ENCODE assay signal across 19 cellular contexts in the genomic region with DNA sequence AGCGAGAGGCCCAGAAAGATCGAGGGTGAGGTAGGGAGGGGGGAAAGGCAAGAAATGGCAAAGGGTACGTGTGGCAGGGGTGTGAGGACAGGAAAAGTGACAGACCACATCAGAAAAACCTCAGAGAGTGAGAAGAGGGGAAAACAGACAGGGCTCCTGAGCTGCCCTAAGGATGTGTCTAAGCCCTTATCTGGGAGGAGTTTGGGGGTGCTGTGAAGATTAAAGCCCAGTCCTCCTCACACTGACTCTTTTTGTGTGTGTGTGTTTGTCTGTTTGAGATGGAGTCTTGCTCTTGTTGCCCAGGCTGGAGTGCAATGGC. TPM values are rescaled to one million over a fixed set of nuclear protein-coding genes. Genes with fewer than 3 reads are reported as not detected.
DNase-seq lines count a peak whose midpoint lies in the region; ATAC-seq, FAIRE-seq and TF ChIP-seq lines count a peak whose summit lies in the region.
"Had no signal": no experiment of that assay in that cellular context is flagged by ENCODE, and none has a peak within 500 bp of the region (broad histone marks: within the 10 kb centered on the region; RNA-seq: fewer than 3 reads in every experiment).

No MANE protein-coding gene starts in this region.

- intact Hi-C loops in activated CD4-positive, alpha-beta T cell treated with anti-CD3 and anti-CD28 coated beads for 36 hours (cut with DNase I, micrococcal nuclease) = loop anchor here in 1 of 2 experiments (2.0 kb wide), 1 partner anchor 15 kb away; no protein-coding TSS in a partner anchor
- intact Hi-C loops in pancreas (cut with DNase I) = no loop called here

- no peak for FAIRE-seq in pancreas (lab: Jason Lieb, UNC)
- FAIRE-seq: A204.1 had no signal

- CTCF ChIA-PET in activated CD4-positive, alpha-beta T cell treated with anti-CD3 and anti-CD28 coated beads for 36 hours (lab: Charles Lee) = interaction anchor here (0.6 to 1.6 kb wide), 3 partner anchors 9 to 713 kb away, joined by 3 to 6 read pairs (median 3); no protein-coding TSS in a partner anchor

- H3K9me3 Mint-ChIP-seq in activated CD4-positive, alpha-beta T cell treated with anti-CD3 and anti-CD28 coated beads for 36 hours (ENCODE audit: low read depth) = no peaks in the 10 kb centered on the region
- H3K9me3 Mint-ChIP-seq in activated naive CD8-positive, alpha-beta T cell treated with anti-CD3 and anti-CD28 coated beads, Interleukin-2, amount 50 U/mL, for 24 hours = no peaks in the 10 kb centered on the region
- H3K9me3 Mint-ChIP-seq in natural killer cell treated with Interleukin-12 subunit alpha and Interleukin-12 subunit beta and Interleukin-15 and Interleukin-18, amount 100 ng/mL, for 72 hours = no peaks in the 10 kb centered on the region

- H3K27me3 Mint-ChIP-seq in activated CD4-positive, alpha-beta T cell treated with anti-CD3 and anti-CD28 coated beads for 36 hours = peaks cover 81% of the 10 kb centered on the region
- peaks cover 92% of the 10 kb centered on the region for H3K27me3 Mint-ChIP-seq in activated naive CD8-positive, alpha-beta T cell treated with anti-CD3 and anti-CD28 coated beads, Interleukin-2, amount 50 U/mL, for 24 hours
- H3K27me3 Mint-ChIP-seq in natural killer cell treated with Interleukin-12 subunit alpha and Interleukin-12 subunit beta and Interleukin-15 and Interleukin-18, amount 100 ng/mL, for 72 hours = peaks cover 80 to 95% of the 10 kb centered on the region in 2 donors

- no peak overlapping the region for H3K4me2 ChIP-seq in GM23248 (ENCODE audit: unreplicated experiment)

- no peak for ATAC-seq in activated CD4-positive, alpha-beta T cell treated with anti-CD3 and anti-CD28 coated beads for 36 hours
- ATAC-seq in activated naive CD8-positive, alpha-beta T cell treated with anti-CD3 and anti-CD28 coated beads, Interleukin-2, amount 50 U/mL, for 24 hours = peak; percentile 72
- ATAC-seq in natural killer cell treated with Interleukin-12 subunit alpha and Interleukin-12 subunit beta and Interleukin-15 and Interleukin-18, amount 100 ng/mL, for 72 hours = no peak
- no peak for ATAC-seq in pancreas
- ATAC-seq in GM19351 (IDR thresholded peaks at IDR 0.05; ENCODE audit: unreplicated experiment) = no peak
- ATAC-seq: left cardiac atrium, Panc1 had no signal

- H3K36me3 ChIP-seq in GM23248 (ENCODE audit: low read depth) = no peaks in the 10 kb centered on the region
- H3K36me3 ChIP-seq in pancreas = no peaks in the 10 kb centered on the region
- H3K36me3 ChIP-seq: suprapubic skin had no signal

- H4K20me1 ChIP-seq in GM23248 (ENCODE audit: insufficient read depth) = no peaks in the 10 kb centered on the region

- H3K4me1 ChIP-seq in GM23248 (ENCODE audit: insufficient read depth) (0 out of 2 replicates have a peak, but pooled peaks cover 5% of the 10 kb centered on the region), pancreas (peaks cover 0 to 6% (median 0%) of the 10 kb centered on the region in 3 donors)

- H3K4me1 Mint-ChIP-seq in activated CD4-positive, alpha-beta T cell treated with anti-CD3 and anti-CD28 coated beads for 36 hours = peaks cover 54% of the 10 kb centered on the region
- peaks cover 50% of the 10 kb centered on the region for H3K4me1 Mint-ChIP-seq in activated naive CD8-positive, alpha-beta T cell treated with anti-CD3 and anti-CD28 coated beads, Interleukin-2, amount 50 U/mL, for 24 hours
- peaks cover 44 to 50% of the 10 kb centered on the region in 2 donors for H3K4me1 Mint-ChIP-seq in natural killer cell treated with Interleukin-12 subunit alpha and Interleukin-12 subunit beta and Interleukin-15 and Interleukin-18, amount 100 ng/mL, for 72 hours (ENCODE audit: low read depth in 2 of 2)

- TF ChIP-seq CTCF in pancreas (IDR thresholded peaks at IDR 0.05) = no peak

- peak overlapping the region; percentile 15 for H3K4me3 Mint-ChIP-seq in activated CD4-positive, alpha-beta T cell treated with anti-CD3 and anti-CD28 coated beads for 36 hours
- H3K4me3 Mint-ChIP-seq in activated naive CD8-positive, alpha-beta T cell treated with anti-CD3 and anti-CD28 coated beads, Interleukin-2, amount 50 U/mL, for 24 hours = peak overlapping the region; percentile 35
- H3K4me3 Mint-ChIP-seq in natural killer cell treated with Interleukin-12 subunit alpha and Interleukin-12 subunit beta and Interleukin-15 and Interleukin-18, amount 100 ng/mL, for 72 hours = peak overlapping the region; percentile 28

- no peak overlapping the region for H3K27ac Mint-ChIP-seq in activated CD4-positive, alpha-beta T cell treated with anti-CD3 and anti-CD28 coated beads for 36 hours
- H3K27ac Mint-ChIP-seq in activated naive CD8-positive, alpha-beta T cell treated with anti-CD3 and anti-CD28 coated beads, Interleukin-2, amount 50 U/mL, for 24 hours = no peak overlapping the region
- no peak overlapping the region for H3K27ac Mint-ChIP-seq in natural killer cell treated with Interleukin-12 subunit alpha and Interleukin-12 subunit beta and Interleukin-15 and Interleukin-18, amount 100 ng/mL, for 72 hours

- H3K27ac ChIP-seq in GM23248 (no peak overlapping the region), pancreas (no peak overlapping the region)
- H3K27ac ChIP-seq: suprapubic skin had no signal

- H3K9me2 ChIP-seq in GM23248 (ENCODE audit: insufficient read depth) = no peaks in the 10 kb centered on the region

- H3F3A ChIP-seq in GM23248 (ENCODE audit: insufficient read depth) = no peaks in the 10 kb centered on the region

- H3K9ac ChIP-seq in GM23248 = no peak overlapping the region

- 12 to 26% methylated on average over 3 of the region's 3 CpGs for WGBS in GM23248 (ENCODE audit: low coverage in 1 of 2, low lambda C conversion rate in 2 of 2, missing lambda C conversion rate in 2 of 2), 2 experiments
- WGBS in pancreas, 2 donors = 16 to 18% methylated on average over 3 of the region's 3 CpGs

- H3K4me3 ChIP-seq in Jurkat, Clone E6-1 (ENCODE audit: low read length) = no peak overlapping the region
- H3K4me3 ChIP-seq in GM23248 (no peak overlapping the region), pancreas (no peak overlapping the region)
- H3K4me3 ChIP-seq: suprapubic skin had no signal

- no peaks in the 10 kb centered on the region for H3K79me2 ChIP-seq in GM23248 (ENCODE audit: insufficient read depth)

- POLR2A ChIA-PET in activated CD4-positive, alpha-beta T cell treated with anti-CD3 and anti-CD28 coated beads for 36 hours (lab: Charles Lee) = no interaction called here

- DNase-seq in activated CD4-positive, alpha-beta T cell treated with anti-CD3 and anti-CD28 coated beads for 36 hours = no peak
- no peak for DNase-seq in activated CD4-positive, alpha-beta T cell treated with anti-CD3 and anti-CD28 coated beads, Interleukin-2, amount 50 U/mL, for 1 hour
- peak; percentile 48 for DNase-seq in Jurkat, Clone E6-1 (ENCODE audit: low read depth, low spot score)
- no peak for DNase-seq in activated naive CD8-positive, alpha-beta T cell treated with anti-CD3 and anti-CD28 coated beads, Interleukin-2, amount 50 U/mL, for 24 hours
- no peak for DNase-seq in natural killer cell treated with Interleukin-12 subunit alpha and Interleukin-12 subunit beta and Interleukin-15 and Interleukin-18, amount 100 ng/mL, for 72 hours (ENCODE audit: low spot score)
- DNase-seq in GM23248 (no peak), pancreas (no peak)
- DNase-seq: hypothalamus; left cardiac atrium; NCI-H1694 treated with DMSO at 0.1 percent for 48 hours; NCI-H524; stimulated activated CD4-positive, alpha-beta T cell treated with anti-CD3 and anti-CD28 coated beads, Interleukin-15, amount 100 ng/mL, for 24 hours had no signal

- in situ Hi-C loops in GM23248 (cut with MboI) = no loop called here

- H3K9me3 ChIP-seq in GM23248 (ENCODE audit: low read depth) = no peaks in the 10 kb centered on the region
- no peaks in the 10 kb centered on the region for H3K9me3 ChIP-seq in pancreas
- H3K9me3 ChIP-seq: suprapubic skin had no signal

- no peaks in the 10 kb centered on the region for H3K36me3 Mint-ChIP-seq in activated CD4-positive, alpha-beta T cell treated with anti-CD3 and anti-CD28 coated beads for 36 hours (ENCODE audit: low read depth)
- no peaks in the 10 kb centered on the region for H3K36me3 Mint-ChIP-seq in activated naive CD8-positive, alpha-beta T cell treated with anti-CD3 and anti-CD28 coated beads, Interleukin-2, amount 50 U/mL, for 24 hours (ENCODE audit: low read depth)
- H3K36me3 Mint-ChIP-seq in natural killer cell treated with Interleukin-12 subunit alpha and Interleukin-12 subunit beta and Interleukin-15 and Interleukin-18, amount 100 ng/mL, for 72 hours = peaks cover 9% of the 10 kb centered on the region

- no peak overlapping the region for H2AFZ ChIP-seq in GM23248

- peaks cover 85% of the 10 kb centered on the region for H3K27me3 ChIP-seq in GM23248 (replicated peaks; ENCODE audit: insufficient read depth)
- H3K27me3 ChIP-seq in pancreas = peaks cover 0 to 51% (median 11%) of the 10 kb centered on the region in 4 donors

RNA-seq across cellular contexts. Expression of a gene that starts 0.7 kb away (rescaled TPM):
- total RNA-seq in activated CD4-positive, alpha-beta T cell treated with anti-CD3 and anti-CD28 coated beads for 36 hours = not detected
- not detected for polyA plus RNA-seq in Jurkat, Clone E6-1 (2012; ENCODE audit: insufficient read depth, insufficient read length)
- total RNA-seq in natural killer cell treated with Interleukin-12 subunit alpha and Interleukin-12 subunit beta and Interleukin-15 and Interleukin-18, amount 100 ng/mL, for 72 hours = not detected
- total RNA-seq in GM23248 (2014; rRNA removed; shearing (Covaris generic)) = not detected in 2 replicates
- polyA plus RNA-seq in GM23248 (2016; fragmentation: Nextera tagmentation; extraction: Ambion mirVana) (not detected in 2 replicates), pancreas (not detected)
- not detected for total RNA-seq in pancreas
- total RNA-seq: left cardiac atrium, M059J, mononuclear cell, pulmonary artery endothelial cell, suprapubic skin had no signal

RNA-seq across cellular contexts. Expression of a gene that starts 1.2 kb away (rescaled TPM):
- not detected for total RNA-seq in activated CD4-positive, alpha-beta T cell treated with anti-CD3 and anti-CD28 coated beads for 36 hours
- not detected for polyA plus RNA-seq in Jurkat, Clone E6-1 (2012; ENCODE audit: insufficient read depth, insufficient read length)
- not detected for total RNA-seq in natural killer cell treated with Interleukin-12 subunit alpha and Interleukin-12 subunit beta and Interleukin-15 and Interleukin-18, amount 100 ng/mL, for 72 hours
- total RNA-seq in GM23248 (2014; rRNA removed; shearing (Covaris generic)) = not detected in 2 replicates
- polyA plus RNA-seq in GM23248 (2016; fragmentation: Nextera tagmentation; extraction: Ambion mirVana) = not detected in 2 replicates
- total RNA-seq in pancreas = not detected
- not detected for polyA plus RNA-seq in pancreas
- total RNA-seq: left cardiac atrium, M059J, mononuclear cell, pulmonary artery endothelial cell, suprapubic skin had no signal

RNA-seq across cellular contexts. Expression of a gene that starts 17.4 kb away (rescaled TPM):
- under 1 TPM; 0.07 to 0.14 TPM for total RNA-seq in activated CD4-positive, alpha-beta T cell treated with anti-CD3 and anti-CD28 coated beads for 36 hours
- polyA plus RNA-seq in Jurkat, Clone E6-1 (2012; ENCODE audit: insufficient read depth, insufficient read length) = 0.48 TPM
- not detected for total RNA-seq in natural killer cell treated with Interleukin-12 subunit alpha and Interleukin-12 subunit beta and Interleukin-15 and Interleukin-18, amount 100 ng/mL, for 72 hours
- not detected in 2 replicates for total RNA-seq in GM23248 (2014; rRNA removed; shearing (Covaris generic))
- polyA plus RNA-seq in GM23248 (2016; fragmentation: Nextera tagmentation; extraction: Ambion mirVana) = not detected in 2 replicates
- under 1 TPM in 5 of 6 donors, not detected in 1; 0.13 to 0.53 (median 0.40) TPM for total RNA-seq in pancreas
- polyA plus RNA-seq in pancreas = under 1 TPM; 0.30 to 0.31 TPM
- total RNA-seq: M059J, mononuclear cell, pulmonary artery endothelial cell had no signal

RNA-seq across cellular contexts. Expression of a gene that starts 27.7 kb away (rescaled TPM):
- total RNA-seq in activated CD4-positive, alpha-beta T cell treated with anti-CD3 and anti-CD28 coated beads for 36 hours = 100 to 1,000 TPM; 117 to 138 TPM
- 133 TPM for polyA plus RNA-seq in Jurkat, Clone E6-1 (2012; ENCODE audit: insufficient read depth, insufficient read length)
- 100 to 1,000 TPM; 110 to 170 TPM for total RNA-seq in natural killer cell treated with Interleukin-12 subunit alpha and Interleukin-12 subunit beta and Interleukin-15 and Interleukin-18, amount 100 ng/mL, for 72 hours
- total RNA-seq in GM23248 (2014; rRNA removed; shearing (Covaris generic)) = 68.0 and 90.2 TPM in 2 replicates
- polyA plus RNA-seq in GM23248 (2016; fragmentation: Nextera tagmentation; extraction: Ambion mirVana) (73.5 and 79.9 TPM in 2 replicates), pancreas (100 to 1,000 TPM in 1 of 2 donors, 10 to 100 TPM in 1; 82.5 to 110 TPM)
- 10 to 100 TPM; 34.2 to 49.1 (median 37.2) TPM for total RNA-seq in pancreas

RNA-seq across cellular contexts. Expression of a gene that starts 29.1 kb away (rescaled TPM):
- 10 to 100 TPM; 26.8 to 33.3 TPM for total RNA-seq in activated CD4-positive, alpha-beta T cell treated with anti-CD3 and anti-CD28 coated beads for 36 hours
- polyA plus RNA-seq in Jurkat, Clone E6-1 (2012; ENCODE audit: insufficient read depth, insufficient read length) = 27.4 TPM
- 10 to 100 TPM; 29.0 to 65.2 TPM for total RNA-seq in natural killer cell treated with Interleukin-12 subunit alpha and Interleukin-12 subunit beta and Interleukin-15 and Interleukin-18, amount 100 ng/mL, for 72 hours
- 30.4 and 43.8 TPM in 2 replicates for total RNA-seq in GM23248 (2014; rRNA removed; shearing (Covaris generic))
- polyA plus RNA-seq in GM23248 (2016; fragmentation: Nextera tagmentation; extraction: Ambion mirVana) = 9.0 and 9.4 TPM in 2 replicates
- total RNA-seq in pancreas = 10 to 100 TPM; 16.1 to 22.9 (median 19.8) TPM
- polyA plus RNA-seq in pancreas = 10 to 100 TPM; 72.4 to 89.3 TPM
